19 cellular contexts compared by ENCODE assay signal in the genomic region with DNA sequence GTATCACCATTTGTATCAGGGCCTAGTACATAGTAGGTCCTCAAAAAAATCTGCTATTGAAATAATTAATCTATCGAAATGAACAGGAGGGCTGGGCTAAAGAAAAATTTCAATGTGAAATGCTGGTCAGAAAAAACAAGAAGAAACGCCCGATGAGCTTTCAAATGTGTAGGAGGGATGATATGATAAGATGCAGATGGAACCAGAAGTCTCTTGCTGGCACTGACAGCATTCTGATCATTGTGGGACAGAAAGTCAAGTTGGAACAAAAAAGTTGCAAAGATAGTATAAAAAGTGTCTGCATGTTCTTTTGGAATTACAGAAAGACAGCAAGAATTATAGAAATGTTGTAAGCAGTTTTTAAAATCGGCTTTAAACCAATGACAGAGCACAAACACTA. TPM values are rescaled to one million over a fixed set of nuclear protein-coding genes. Genes with fewer than 3 reads are reported as not detected.
DNase-seq lines count a peak whose midpoint lies in the region; ATAC-seq and TF ChIP-seq lines count a peak whose summit lies in the region.
"Had no signal": no experiment of that assay in that cellular context is flagged by ENCODE, and none has a peak within 500 bp of the region (broad histone marks: within the 10 kb centered on the region; RNA-seq: fewer than 3 reads in every experiment).

No MANE protein-coding gene starts in this region.

- peak overlapping the region; percentile 62 to 70 for H3K4me3 Mint-ChIP-seq in stimulated activated naive CD8-positive, alpha-beta T cell treated with anti-CD3 and anti-CD28 coated beads, Interleukin-15, amount 100 ng/mL, for 72 hours
- no peak overlapping the region for H3K4me3 Mint-ChIP-seq in MCF 10A (ENCODE audit: unreplicated experiment)
- H3K4me3 Mint-ChIP-seq: HFFc6 had no signal

- no peaks in the 10 kb centered on the region for H3K9me3 Mint-ChIP-seq in stimulated activated naive CD8-positive, alpha-beta T cell treated with anti-CD3 and anti-CD28 coated beads, Interleukin-15, amount 100 ng/mL, for 72 hours
- H3K9me3 Mint-ChIP-seq in MCF 10A (ENCODE audit: unreplicated experiment): no peaks in the 10 kb centered on the region
- H3K9me3 Mint-ChIP-seq: activated naive CD8-positive, alpha-beta T cell treated with anti-CD3 and anti-CD28 coated beads, Interleukin-2, amount 10 ng/mL, durations not matched to agents 7 days and 5 days; HFFc6 had no signal

- no peak for TF ChIP-seq CTCF in MCF 10A (IDR thresholded peaks at IDR 0.05; ENCODE audit: unreplicated experiment)

- no peak for TF ChIP-seq POLR2A in erythroblast (IDR thresholded peaks at IDR 0.05; ENCODE audit: low read length)

- CTCF ChIA-PET in MCF 10A (lab: Yijun Ruan, JAX): interaction anchor here (0.7 to 21.9 kb wide), 9 partner anchors 14 to 119 kb away, joined by 3 to 564 read pairs (median 5); partner anchors contain the start of genes CAMK1G and LAMB3

- no peaks in the 10 kb centered on the region for H3K27me3 Mint-ChIP-seq in stimulated activated naive CD8-positive, alpha-beta T cell treated with anti-CD3 and anti-CD28 coated beads, Interleukin-15, amount 100 ng/mL, for 72 hours
- no peaks in the 10 kb centered on the region for H3K27me3 Mint-ChIP-seq in MCF 10A (ENCODE audit: insufficient read depth, unreplicated experiment)

- POLR2A ChIA-PET in MCF 10A (lab: Yijun Ruan, JAX): interaction anchor here (0.6 to 20.0 kb wide), 4 partner anchors 14 to 1472 kb away, joined by 3 to 458 read pairs (median 30); partner anchors contain the start of genes G0S2 and LAMB3

- DNase-seq in stimulated activated naive CD8-positive, alpha-beta T cell treated with anti-CD3 and anti-CD28 coated beads, Interleukin-15, amount 100 ng/mL, for 72 hours: no peak
- no peak for DNase-seq in stimulated activated naive CD8-positive, alpha-beta T cell treated with anti-CD3 and anti-CD28 coated beads, Interleukin-15, Interleukin-2, amounts not matched to agents 100 U/mL and 50 U/mL, for 24 hours
- DNase-seq in OCI-M1 (lab: John Stamatoyannopoulos, UW) (peak; percentile 61), erythroblast (lab: John Stamatoyannopoulos, UW) (peak; percentile 51 to 67), HT-29 (ENCODE audit: low spot score) (no peak), MCF 10A (ENCODE audit: unreplicated experiment) (no peak), RKO (ENCODE audit: low spot score) (no peak)
- DNase-seq: activated naive CD8-positive, alpha-beta T cell treated with anti-CD3 and anti-CD28 coated beads, Interleukin-2, amount 10 ng/mL, durations not matched to agents 7 days and 5 days; COR-L47; foreskin fibroblast; HFFc6; Karpas-422; left ventricle myocardium superior; NCI-H1048; NCI-H2029 treated with DMSO at 0.1 percent for 48 hours; NCI-H226; NCI-H748 treated with DMSO at 0.1 percent for 48 hours had no signal

- H3K27ac Mint-ChIP-seq in stimulated activated naive CD8-positive, alpha-beta T cell treated with anti-CD3 and anti-CD28 coated beads, Interleukin-15, amount 100 ng/mL, for 72 hours: peak overlapping the region in 1 of 2 donors; percentile 18
- no peak overlapping the region for H3K27ac Mint-ChIP-seq in MCF 10A (ENCODE audit: low read depth, unreplicated experiment)
- H3K27ac Mint-ChIP-seq: activated naive CD8-positive, alpha-beta T cell treated with anti-CD3 and anti-CD28 coated beads, Interleukin-2, amount 10 ng/mL, durations not matched to agents 7 days and 5 days; HFFc6 had no signal

- ATAC-seq in stimulated activated naive CD8-positive, alpha-beta T cell treated with anti-CD3 and anti-CD28 coated beads, Interleukin-15, amount 100 ng/mL, for 72 hours: no peak
- ATAC-seq in stimulated activated naive CD8-positive, alpha-beta T cell treated with anti-CD3 and anti-CD28 coated beads, Interleukin-15, Interleukin-2, amounts not matched to agents 100 U/mL and 50 U/mL, for 24 hours: no peak
- ATAC-seq: left ventricle myocardium superior had no signal

- BruUV-seq in MCF 10A (replicated peaks; lab: Mats Ljungman, UMichigan): no TSS peak

- no peaks in the 10 kb centered on the region for H3K36me3 Mint-ChIP-seq in MCF 10A (ENCODE audit: insufficient read depth, unreplicated experiment)
- H3K36me3 Mint-ChIP-seq: activated naive CD8-positive, alpha-beta T cell treated with anti-CD3 and anti-CD28 coated beads, Interleukin-2, amount 10 ng/mL, durations not matched to agents 7 days and 5 days had no signal

- H3K4me1 Mint-ChIP-seq in stimulated activated naive CD8-positive, alpha-beta T cell treated with anti-CD3 and anti-CD28 coated beads, Interleukin-15, amount 100 ng/mL, for 72 hours: peaks cover 21% of the 10 kb centered on the region
- peaks cover 22% of the 10 kb centered on the region for H3K4me1 Mint-ChIP-seq in MCF 10A (ENCODE audit: insufficient read depth, unreplicated experiment)

- intact Hi-C loops in MCF 10A (cut with micrococcal nuclease): no loop called here

RNA-seq across cellular contexts. Expression of gene G0S2, which starts 11.1 kb away (rescaled TPM):
- 3.2 TPM in 2 replicates for total RNA-seq in HT-29 (2014; rRNA removed; shearing (Covaris generic))
- total RNA-seq in MCF 10A (2022): not detected in 2 replicates

RNA-seq across cellular contexts. Expression of gene HSD11B1, which starts 18.3 kb away (rescaled TPM):
- total RNA-seq in HT-29 (2014; rRNA removed; shearing (Covaris generic)): not detected in 2 replicates
- 0.21 and 0.39 TPM in 2 replicates for total RNA-seq in MCF 10A (2022)
- total RNA-seq: activated naive CD8-positive, alpha-beta T cell treated with anti-CD3 and anti-CD28 coated beads, Interleukin-2, amount 10 ng/mL, durations not matched to agents 7 days and 5 days; cerebellum; Daoy; HFFc6 had no signal

RNA-seq across cellular contexts. Expression of gene LAMB3, which starts 34.1 kb away (rescaled TPM):
- total RNA-seq in HT-29 (2014; rRNA removed; shearing (Covaris generic)): 109 and 120 TPM in 2 replicates
- 999 and 1,572 TPM in 2 replicates for total RNA-seq in MCF 10A (2022)

Comparison
In these comparisons a context has a peak if more than half of its experiments do, and no peak if none do; other contexts are left out.
1. DNase-seq: peak in OCI-M1 (single experiment) and erythroblast (2 of 2); none in stimulated activated naive CD8-positive, alpha-beta T cell treated with anti-CD3 and anti-CD28 coated beads, Interleukin-15, amount 100 ng/mL, for 72 hours (0 of 2), stimulated activated naive CD8-positive, alpha-beta T cell treated with anti-CD3 and anti-CD28 coated beads, Interleukin-15, Interleukin-2, amounts not matched to agents 100 U/mL and 50 U/mL, for 24 hours (single experiment), HT-29 (single experiment), MCF 10A (single experiment) and RKO (single experiment).